9 cellular contexts compared by ENCODE assay signal in the genomic region with DNA sequence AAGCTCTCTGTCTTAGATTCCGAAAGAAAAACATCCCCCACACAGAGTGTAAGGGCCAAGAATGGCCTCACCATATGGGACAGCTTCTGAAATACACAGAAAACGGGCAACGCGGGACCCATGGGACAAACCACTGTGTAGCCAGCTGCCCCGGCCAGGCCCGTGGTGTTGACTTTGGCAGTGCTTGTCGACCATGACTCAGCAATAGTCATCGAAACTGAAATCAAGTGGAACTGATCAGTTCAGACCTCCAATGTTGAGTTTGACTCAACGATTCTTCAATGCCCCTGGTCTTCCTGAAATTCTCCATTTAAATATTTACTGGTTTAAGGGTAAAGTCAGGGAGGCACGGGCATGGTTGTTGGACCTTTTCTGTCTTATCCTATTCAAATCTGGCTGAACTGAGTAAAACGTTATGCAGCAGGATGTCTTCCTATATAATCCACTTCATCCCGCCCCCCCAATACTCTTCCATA. TPM values are rescaled to one million over a fixed set of nuclear protein-coding genes. Genes with fewer than 3 reads are reported as not detected.
DNase-seq lines count a peak whose midpoint lies in the region; ATAC-seq lines count a peak whose summit lies in the region.
"Had no signal": no experiment of that assay in that cellular context is flagged by ENCODE, and none has a peak within 500 bp of the region (broad histone marks: within the 10 kb centered on the region; RNA-seq: fewer than 3 reads in every experiment).

No MANE protein-coding gene starts in this region.

- POLR2A ChIA-PET in naive thymus-derived CD8-positive, alpha-beta T cell (lab: Charles Lee): no interaction called here

- H3K9me3 Mint-ChIP-seq in naive thymus-derived CD8-positive, alpha-beta T cell: peaks cover 0 to 1% (median 0%) of the 10 kb centered on the region in 9 donors

- H3K27ac Mint-ChIP-seq in naive thymus-derived CD8-positive, alpha-beta T cell: no peak overlapping the region

- no peak overlapping the region for H3K4me3 Mint-ChIP-seq in naive thymus-derived CD8-positive, alpha-beta T cell

- peak overlapping the region; percentile 42 for H3K4me3 ChIP-seq in skeletal muscle satellite cell (ENCODE audit: low read length)

- ATAC-seq in GM19023 (IDR thresholded peaks at IDR 0.05; ENCODE audit: unreplicated experiment): no peak
- no peak for ATAC-seq in naive thymus-derived CD8-positive, alpha-beta T cell

- H3K36me3 Mint-ChIP-seq in naive thymus-derived CD8-positive, alpha-beta T cell: no peaks in the 10 kb centered on the region

- peaks cover 6% of the 10 kb centered on the region for H3K36me3 ChIP-seq in skeletal muscle satellite cell (ENCODE audit: insufficient read depth, low read length)

- H3K4me2 ChIP-seq in skeletal muscle satellite cell (ENCODE audit: low read length): peak overlapping the region; percentile 73

- peak overlapping the region; percentile 54 for H3K9ac ChIP-seq in skeletal muscle satellite cell (ENCODE audit: low read depth, low read length)

- peaks cover 0 to 5% (median 0%) of the 10 kb centered on the region in 5 donors for H3K27me3 Mint-ChIP-seq in naive thymus-derived CD8-positive, alpha-beta T cell

- DNase-seq in H4 (ENCODE audit: low spot score) (peak; percentile 66), SHP77 treated with DMSO at 0.1 percent for 48 hours (lab: John Stamatoyannopoulos, UW) (peak; percentile 93), glomerular visceral epithelial cell (ENCODE audit: extremely low spot score) (peak; percentile 95), NCI-H2081 treated with DMSO at 0.1 percent for 48 hours (lab: John Stamatoyannopoulos, UW) (no peak)
- no peak for DNase-seq in naive thymus-derived CD8-positive, alpha-beta T cell
- DNase-seq in activated CD4-positive, CD25-positive, alpha-beta regulatory T cell treated with anti-CD3 and anti-CD28 coated beads, Interleukin-2, amount 50 U/mL, for 72 hours: no peak
- DNase-seq: H7 had no signal

- H3K9me3 ChIP-seq in skeletal muscle satellite cell (replicated peaks; ENCODE audit: low read length): no peaks in the 10 kb centered on the region

- H3K4me1 Mint-ChIP-seq in naive thymus-derived CD8-positive, alpha-beta T cell: peaks cover 0 to 12% (median 0%) of the 10 kb centered on the region in 4 donors

- H3K27me3 ChIP-seq in skeletal muscle satellite cell (ENCODE audit: control insufficient read depth, insufficient read depth, low read length): no peaks in the 10 kb centered on the region

- H3K4me1 ChIP-seq in skeletal muscle satellite cell (ENCODE audit: control insufficient read depth, insufficient read depth, low read length): peaks cover 68% of the 10 kb centered on the region

RNA-seq across cellular contexts. Expression of a gene that starts 27.5 kb away (rescaled TPM):
- total RNA-seq in H4 (2014; rRNA removed; shearing (Covaris generic)): 0.47 and 0.68 TPM in 2 replicates
- 5.1 and 8.3 TPM in 2 replicates for total RNA-seq in skeletal muscle satellite cell (2012; rRNA removed)
- total RNA-seq in naive thymus-derived CD8-positive, alpha-beta T cell: under 1 TPM; 0.34 to 0.38 TPM
- polyA plus RNA-seq in naive thymus-derived CD8-positive, alpha-beta T cell: under 1 TPM in 1 of 3 donors, not detected in 2; 0.05 TPM

Comparison
In these comparisons a context has a peak if more than half of its experiments do, and no peak if none do; other contexts are left out.
1. DNase-seq: peak in H4 (single experiment), SHP77 treated with DMSO at 0.1 percent for 48 hours (single experiment) and glomerular visceral epithelial cell (single experiment); none in NCI-H2081 treated with DMSO at 0.1 percent for 48 hours (single experiment), naive thymus-derived CD8-positive, alpha-beta T cell (0 of 10) and activated CD4-positive, CD25-positive, alpha-beta regulatory T cell treated with anti-CD3 and anti-CD28 coated beads, Interleukin-2, amount 50 U/mL, for 72 hours (single experiment).